ENCODE assay signal across 1 cellular context in genomic region chr19:36113895-36114762, GRCh38.
TF ChIP-seq lines count a peak whose summit lies in the region.

No MANE protein-coding gene starts in this region.

TF ChIP-seq in GM12878, 131 proteins besides CTCF, POLR2A, EP300 and RAD21:
- TF ChIP-seq CREB1 (IDR thresholded peaks at IDR 0.05; ENCODE audit: low read depth), result no peak
- TF ChIP-seq, protein P1, sequence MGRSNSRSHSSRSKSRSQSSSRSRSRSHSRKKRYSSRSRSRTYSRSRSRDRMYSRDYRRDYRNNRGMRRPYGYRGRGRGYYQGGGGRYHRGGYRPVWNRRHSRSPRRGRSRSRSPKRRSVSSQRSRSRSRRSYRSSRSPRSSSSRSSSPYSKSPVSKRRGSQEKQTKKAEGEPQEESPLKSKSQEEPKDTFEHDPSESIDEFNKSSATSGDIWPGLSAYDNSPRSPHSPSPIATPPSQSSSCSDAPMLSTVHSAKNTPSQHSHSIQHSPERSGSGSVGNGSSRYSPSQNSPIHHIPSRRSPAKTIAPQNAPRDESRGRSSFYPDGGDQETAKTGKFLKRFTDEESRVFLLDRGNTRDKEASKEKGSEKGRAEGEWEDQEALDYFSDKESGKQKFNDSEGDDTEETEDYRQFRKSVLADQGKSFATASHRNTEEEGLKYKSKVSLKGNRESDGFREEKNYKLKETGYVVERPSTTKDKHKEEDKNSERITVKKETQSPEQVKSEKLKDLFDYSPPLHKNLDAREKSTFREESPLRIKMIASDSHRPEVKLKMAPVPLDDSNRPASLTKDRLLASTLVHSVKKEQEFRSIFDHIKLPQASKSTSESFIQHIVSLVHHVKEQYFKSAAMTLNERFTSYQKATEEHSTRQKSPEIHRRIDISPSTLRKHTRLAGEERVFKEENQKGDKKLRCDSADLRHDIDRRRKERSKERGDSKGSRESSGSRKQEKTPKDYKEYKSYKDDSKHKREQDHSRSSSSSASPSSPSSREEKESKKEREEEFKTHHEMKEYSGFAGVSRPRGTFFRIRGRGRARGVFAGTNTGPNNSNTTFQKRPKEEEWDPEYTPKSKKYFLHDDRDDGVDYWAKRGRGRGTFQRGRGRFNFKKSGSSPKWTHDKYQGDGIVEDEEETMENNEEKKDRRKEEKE (IDR thresholded peaks at IDR 0.05), result no peak
- TF ChIP-seq MTA3 (IDR thresholded peaks at IDR 0.05; ENCODE audit: borderline replicate concordance, low read length), result no peak
- TF ChIP-seq RUNX3 (IDR thresholded peaks at IDR 0.05; ENCODE audit: low read length), result no peak
- TF ChIP-seq, protein P2, sequence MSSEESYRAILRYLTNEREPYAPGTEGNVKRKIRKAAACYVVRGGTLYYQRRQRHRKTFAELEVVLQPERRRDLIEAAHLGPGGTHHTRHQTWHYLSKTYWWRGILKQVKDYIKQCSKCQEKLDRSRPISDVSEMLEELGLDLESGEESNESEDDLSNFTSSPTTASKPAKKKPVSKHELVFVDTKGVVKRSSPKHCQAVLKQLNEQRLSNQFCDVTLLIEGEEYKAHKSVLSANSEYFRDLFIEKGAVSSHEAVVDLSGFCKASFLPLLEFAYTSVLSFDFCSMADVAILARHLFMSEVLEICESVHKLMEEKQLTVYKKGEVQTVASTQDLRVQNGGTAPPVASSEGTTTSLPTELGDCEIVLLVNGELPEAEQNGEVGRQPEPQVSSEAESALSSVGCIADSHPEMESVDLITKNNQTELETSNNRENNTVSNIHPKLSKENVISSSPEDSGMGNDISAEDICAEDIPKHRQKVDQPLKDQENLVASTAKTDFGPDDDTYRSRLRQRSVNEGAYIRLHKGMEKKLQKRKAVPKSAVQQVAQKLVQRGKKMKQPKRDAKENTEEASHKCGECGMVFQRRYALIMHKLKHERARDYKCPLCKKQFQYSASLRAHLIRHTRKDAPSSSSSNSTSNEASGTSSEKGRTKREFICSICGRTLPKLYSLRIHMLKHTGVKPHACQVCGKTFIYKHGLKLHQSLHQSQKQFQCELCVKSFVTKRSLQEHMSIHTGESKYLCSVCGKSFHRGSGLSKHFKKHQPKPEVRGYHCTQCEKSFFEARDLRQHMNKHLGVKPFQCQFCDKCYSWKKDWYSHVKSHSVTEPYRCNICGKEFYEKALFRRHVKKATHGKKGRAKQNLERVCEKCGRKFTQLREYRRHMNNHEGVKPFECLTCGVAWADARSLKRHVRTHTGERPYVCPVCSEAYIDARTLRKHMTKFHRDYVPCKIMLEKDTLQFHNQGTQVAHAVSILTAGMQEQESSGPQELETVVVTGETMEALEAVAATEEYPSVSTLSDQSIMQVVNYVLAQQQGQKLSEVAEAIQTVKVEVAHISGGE (CRISPR knock-in tag; IDR thresholded peaks at IDR 0.05), result no peak
- 0 out of 2 replicates have a peak, but pooled peaks have one; percentile 1 for TF ChIP-seq DPF2 (IDR thresholded peaks at IDR 0.05)
- peak; percentile 22 for TF ChIP-seq PBX3 (IDR thresholded peaks at IDR 0.05; ENCODE audit: insufficient replicate concordance, low read depth, low read length)
- no peak for TF ChIP-seq NR2F1 (conservative IDR thresholded peaks at IDR 0.05)
- TF ChIP-seq PAX8 (IDR thresholded peaks at IDR 0.05), result no peak
- TF ChIP-seq CBFB (IDR thresholded peaks at IDR 0.05; ENCODE audit: low read depth), result no peak
- TF ChIP-seq IRF4 (IDR thresholded peaks at IDR 0.05; ENCODE audit: low read depth, low read length), result no peak
- no peak for TF ChIP-seq IKZF2 (IDR thresholded peaks at IDR 0.05)
- TF ChIP-seq FOXK2 (IDR thresholded peaks at IDR 0.05), result peak; percentile 34; the same call in 1 of the 2 replicates
- TF ChIP-seq POLR2AphosphoS2 (IDR thresholded peaks at IDR 0.05; ENCODE audit: low read depth, low read length), result no peak
- TF ChIP-seq PML (IDR thresholded peaks at IDR 0.05; ENCODE audit: low read length), result no peak
- TF ChIP-seq, protein P3, sequence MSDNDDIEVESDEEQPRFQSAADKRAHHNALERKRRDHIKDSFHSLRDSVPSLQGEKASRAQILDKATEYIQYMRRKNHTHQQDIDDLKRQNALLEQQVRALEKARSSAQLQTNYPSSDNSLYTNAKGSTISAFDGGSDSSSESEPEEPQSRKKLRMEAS (IDR thresholded peaks at IDR 0.05; ENCODE audit: low read depth, low read length), result no peak
- TF ChIP-seq SUPT20H (IDR thresholded peaks at IDR 0.05; ENCODE audit: borderline replicate concordance, control insufficient read depth, low read depth, low read length), result no peak
- no peak for TF ChIP-seq ZNF207 (IDR thresholded peaks at IDR 0.05; ENCODE audit: borderline replicate concordance)
- TF ChIP-seq E2F4 (IDR thresholded peaks at IDR 0.05; ENCODE audit: low read depth, low read length), result no peak
- TF ChIP-seq SMAD1 (IDR thresholded peaks at IDR 0.05; ENCODE audit: low read depth, partially characterized antibody), result no peak
- TF ChIP-seq, protein P4, sequence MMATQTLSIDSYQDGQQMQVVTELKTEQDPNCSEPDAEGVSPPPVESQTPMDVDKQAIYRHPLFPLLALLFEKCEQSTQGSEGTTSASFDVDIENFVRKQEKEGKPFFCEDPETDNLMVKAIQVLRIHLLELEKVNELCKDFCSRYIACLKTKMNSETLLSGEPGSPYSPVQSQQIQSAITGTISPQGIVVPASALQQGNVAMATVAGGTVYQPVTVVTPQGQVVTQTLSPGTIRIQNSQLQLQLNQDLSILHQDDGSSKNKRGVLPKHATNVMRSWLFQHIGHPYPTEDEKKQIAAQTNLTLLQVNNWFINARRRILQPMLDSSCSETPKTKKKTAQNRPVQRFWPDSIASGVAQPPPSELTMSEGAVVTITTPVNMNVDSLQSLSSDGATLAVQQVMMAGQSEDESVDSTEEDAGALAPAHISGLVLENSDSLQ (IDR thresholded peaks at IDR 0.05), result peak; percentile 88
- TF ChIP-seq YBX1 (IDR thresholded peaks at IDR 0.05), result no peak
- TF ChIP-seq, protein P5, sequence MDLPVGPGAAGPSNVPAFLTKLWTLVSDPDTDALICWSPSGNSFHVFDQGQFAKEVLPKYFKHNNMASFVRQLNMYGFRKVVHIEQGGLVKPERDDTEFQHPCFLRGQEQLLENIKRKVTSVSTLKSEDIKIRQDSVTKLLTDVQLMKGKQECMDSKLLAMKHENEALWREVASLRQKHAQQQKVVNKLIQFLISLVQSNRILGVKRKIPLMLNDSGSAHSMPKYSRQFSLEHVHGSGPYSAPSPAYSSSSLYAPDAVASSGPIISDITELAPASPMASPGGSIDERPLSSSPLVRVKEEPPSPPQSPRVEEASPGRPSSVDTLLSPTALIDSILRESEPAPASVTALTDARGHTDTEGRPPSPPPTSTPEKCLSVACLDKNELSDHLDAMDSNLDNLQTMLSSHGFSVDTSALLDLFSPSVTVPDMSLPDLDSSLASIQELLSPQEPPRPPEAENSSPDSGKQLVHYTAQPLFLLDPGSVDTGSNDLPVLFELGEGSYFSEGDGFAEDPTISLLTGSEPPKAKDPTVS (IDR thresholded peaks at IDR 0.05; ENCODE audit: low read depth, low read length), result no peak
- TF ChIP-seq ELK1 (IDR thresholded peaks at IDR 0.05; ENCODE audit: low read depth, low read length), result no peak
- no peak for TF ChIP-seq STAT1 (conservative IDR thresholded peaks at IDR 0.05)
- TF ChIP-seq BCL11A (IDR thresholded peaks at IDR 0.05; ENCODE audit: low read depth, low read length), result no peak
- peak; percentile 18; the same call in 1 of the 2 replicates for TF ChIP-seq GATAD2B (conservative IDR thresholded peaks at IDR 0.05; ENCODE audit: low read depth)
- TF ChIP-seq SREBF2 (IDR thresholded peaks at IDR 0.05; ENCODE audit: low read length), result no peak
- 0 out of 4 replicates have a peak, but pooled peaks have one; percentile 3 to 4 for TF ChIP-seq BHLHE40 (IDR thresholded peaks at IDR 0.05; ENCODE audit: borderline replicate concordance in 1 of 2, low read depth in 2 of 2, low read length in 1 of 2)
- TF ChIP-seq CBX5 (IDR thresholded peaks at IDR 0.05; ENCODE audit: low read depth), result no peak
- TF ChIP-seq CREM (IDR thresholded peaks at IDR 0.05; ENCODE audit: low read depth), result no peak
- no peak for TF ChIP-seq CHD4 (IDR thresholded peaks at IDR 0.05)
- no peak for TF ChIP-seq ZBTB33 (IDR thresholded peaks at IDR 0.05)
TF ChIP-seq in GM12878: peak in this region for 6.
